Comparison of ENCODE assay signal across 8 cellular contexts in genomic region chr9:78031271-78031825, GRCh38. TPM values are rescaled to one million over a fixed set of nuclear protein-coding genes. Genes with fewer than 3 reads are reported as not detected.
A peak's percentile ranks its signal among the peaks of the same experiment; 100 is the strongest.
DNase-seq lines count a peak whose midpoint lies in the region; ATAC-seq and TF ChIP-seq lines count a peak whose summit lies in the region.

Gene GNAQ, minus strand, starts transcription at chr9:78031811. Its CDS starts 576 bp downstream, at chr9:78031235.

- no peaks in the 10 kb centered on the region for H3K9me3 Mint-ChIP-seq in T-helper 2 cell treated with Interferon-gamma antibody and Interleukin-4, amounts not matched to agents 5 μg/mL and 100 μg/mL, for 36 hours

- no peak for TF ChIP-seq EP300 in stomach (IDR thresholded peaks at IDR 0.05)

- peak within 1 kb of the TSS; percentile 97 for H3K27ac Mint-ChIP-seq in T-helper 2 cell treated with Interferon-gamma antibody and Interleukin-4, amounts not matched to agents 5 μg/mL and 100 μg/mL, for 36 hours

- DNase-seq in NCI-H345 (lab: John Stamatoyannopoulos, UW) (peak; percentile 56), NCI-H345 treated with DMSO at 0.1 percent for 48 hours (lab: John Stamatoyannopoulos, UW; ENCODE audit: unreplicated experiment) (no peak), lower lobe of right lung (peak; percentile 56), stomach (no peak), DMS79 (lab: John Stamatoyannopoulos, UW) (no peak)
- DNase-seq in T-helper 2 cell treated with Interferon-gamma antibody and Interleukin-4, amounts not matched to agents 5 μg/mL and 100 μg/mL, for 36 hours (ENCODE audit: low spot score) = no peak
- DNase-seq in effector CD8-positive, alpha-beta T cell (lab: John Stamatoyannopoulos, UW) = peak; percentile 35

- H3K27me3 Mint-ChIP-seq in T-helper 2 cell treated with Interferon-gamma antibody and Interleukin-4, amounts not matched to agents 5 μg/mL and 100 μg/mL, for 36 hours (ENCODE audit: low read depth) = peaks cover 3% of the 10 kb centered on the region

- H3K4me3 ChIP-seq in lower lobe of right lung = peak within 1 kb of the TSS; percentile 82
- H3K4me3 ChIP-seq in stomach = peak within 1 kb of the TSS; percentile 69 to 85 (median 80)

- peak within 1 kb of the TSS; percentile 89 for H3K4me3 Mint-ChIP-seq in T-helper 2 cell treated with Interferon-gamma antibody and Interleukin-4, amounts not matched to agents 5 μg/mL and 100 μg/mL, for 36 hours

- WGBS in stomach, 5 donors = 0 to 1% (median 1%) methylated on average over 2 to 97 of the region's 97 CpGs

- H3K27me3 ChIP-seq in lower lobe of right lung (ENCODE audit: low read depth) (no peaks in the 10 kb centered on the region), stomach (no peaks in the 10 kb centered on the region)

- peaks cover 56% of the 10 kb centered on the region for H3K4me1 Mint-ChIP-seq in T-helper 2 cell treated with Interferon-gamma antibody and Interleukin-4, amounts not matched to agents 5 μg/mL and 100 μg/mL, for 36 hours (ENCODE audit: low read depth)

- TF ChIP-seq CTCF in lower lobe of right lung (IDR thresholded peaks at IDR 0.05) = no peak
- TF ChIP-seq CTCF in stomach (IDR thresholded peaks at IDR 0.05) = no peak

- H3K36me3 Mint-ChIP-seq in T-helper 2 cell treated with Interferon-gamma antibody and Interleukin-4, amounts not matched to agents 5 μg/mL and 100 μg/mL, for 36 hours (ENCODE audit: low read depth) = peaks cover 17% of the 10 kb centered on the region

- H3K4me1 ChIP-seq in lower lobe of right lung = peaks cover 58% of the 10 kb centered on the region
- peaks cover 32 to 67% (median 54%) of the 10 kb centered on the region in 4 donors for H3K4me1 ChIP-seq in stomach

- H3K9me3 ChIP-seq in lower lobe of right lung = no peaks in the 10 kb centered on the region
- no peaks in the 10 kb centered on the region for H3K9me3 ChIP-seq in stomach

- H3K27ac ChIP-seq in lower lobe of right lung (peak within 1 kb of the TSS; percentile 94), stomach (peak within 1 kb of the TSS; percentile 91 to 100 (median 99))

- intact Hi-C loops in lower lobe of right lung (cut with DNase I) (no loop called here), stomach (cut with DNase I; ENCODE audit: low total_unique reads) (loop anchor here (10.0 kb wide), 1 partner anchor 57 kb away; no protein-coding TSS in a partner anchor)

- TF ChIP-seq POLR2A in stomach (IDR thresholded peaks at IDR 0.05) = no peak

- H3K36me3 ChIP-seq in lower lobe of right lung = no peaks in the 10 kb centered on the region
- H3K36me3 ChIP-seq in stomach = no peaks in the 10 kb centered on the region

- ATAC-seq in lower lobe of right lung = no peak
- ATAC-seq in GM21528 (IDR thresholded peaks at IDR 0.05; ENCODE audit: low FRiP score, unreplicated experiment) = no peak

RNA-seq across cellular contexts. Expression of gene GNAQ, which starts in this region (rescaled TPM):
- total RNA-seq in lower lobe of right lung (130 TPM), stomach (10 to 100 TPM; 38.2 to 75.3 (median 52.2) TPM)
- 10 to 100 TPM; 13.1 to 26.0 (median 15.5) TPM for polyA plus RNA-seq in stomach

Comparison
In these comparisons a context has a peak if more than half of its experiments do, and no peak if none do; other contexts are left out.
1. DNase-seq: peak in NCI-H345 (single experiment), effector CD8-positive, alpha-beta T cell (single experiment) and lower lobe of right lung (single experiment); none in NCI-H345 treated with DMSO at 0.1 percent for 48 hours (single experiment), T-helper 2 cell treated with Interferon-gamma antibody and Interleukin-4, amounts not matched to agents 5 μg/mL and 100 μg/mL, for 36 hours (single experiment), stomach (single experiment) and DMS79 (single experiment).